In genomic region chr14:41891624-41892023, GRCh38 we compare ENCODE assay signal across 1 cellular context.
TF ChIP-seq lines count a peak whose summit lies in the region.

No MANE protein-coding gene starts in this region.

TF ChIP-seq in GM23338, 12 proteins besides CTCF, POLR2A, EP300 and RAD21 (continued from another document):
- TF ChIP-seq POLR2AphosphoS5 (IDR thresholded peaks at IDR 0.05; ENCODE audit: low read depth) (no peak), STAT1 (IDR thresholded peaks at IDR 0.05; ENCODE audit: unreplicated experiment) (no peak), EZH2 (IDR thresholded peaks at IDR 0.05; ENCODE audit: low read depth, unreplicated experiment) (no peak)
- TF ChIP-seq, protein P1, sequence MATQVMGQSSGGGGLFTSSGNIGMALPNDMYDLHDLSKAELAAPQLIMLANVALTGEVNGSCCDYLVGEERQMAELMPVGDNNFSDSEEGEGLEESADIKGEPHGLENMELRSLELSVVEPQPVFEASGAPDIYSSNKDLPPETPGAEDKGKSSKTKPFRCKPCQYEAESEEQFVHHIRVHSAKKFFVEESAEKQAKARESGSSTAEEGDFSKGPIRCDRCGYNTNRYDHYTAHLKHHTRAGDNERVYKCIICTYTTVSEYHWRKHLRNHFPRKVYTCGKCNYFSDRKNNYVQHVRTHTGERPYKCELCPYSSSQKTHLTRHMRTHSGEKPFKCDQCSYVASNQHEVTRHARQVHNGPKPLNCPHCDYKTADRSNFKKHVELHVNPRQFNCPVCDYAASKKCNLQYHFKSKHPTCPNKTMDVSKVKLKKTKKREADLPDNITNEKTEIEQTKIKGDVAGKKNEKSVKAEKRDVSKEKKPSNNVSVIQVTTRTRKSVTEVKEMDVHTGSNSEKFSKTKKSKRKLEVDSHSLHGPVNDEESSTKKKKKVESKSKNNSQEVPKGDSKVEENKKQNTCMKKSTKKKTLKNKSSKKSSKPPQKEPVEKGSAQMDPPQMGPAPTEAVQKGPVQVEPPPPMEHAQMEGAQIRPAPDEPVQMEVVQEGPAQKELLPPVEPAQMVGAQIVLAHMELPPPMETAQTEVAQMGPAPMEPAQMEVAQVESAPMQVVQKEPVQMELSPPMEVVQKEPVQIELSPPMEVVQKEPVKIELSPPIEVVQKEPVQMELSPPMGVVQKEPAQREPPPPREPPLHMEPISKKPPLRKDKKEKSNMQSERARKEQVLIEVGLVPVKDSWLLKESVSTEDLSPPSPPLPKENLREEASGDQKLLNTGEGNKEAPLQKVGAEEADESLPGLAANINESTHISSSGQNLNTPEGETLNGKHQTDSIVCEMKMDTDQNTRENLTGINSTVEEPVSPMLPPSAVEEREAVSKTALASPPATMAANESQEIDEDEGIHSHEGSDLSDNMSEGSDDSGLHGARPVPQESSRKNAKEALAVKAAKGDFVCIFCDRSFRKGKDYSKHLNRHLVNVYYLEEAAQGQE (IDR thresholded peaks at IDR 0.05; ENCODE audit: unreplicated experiment), result no peak
